1 cellular context compared by ENCODE assay signal in the genomic region with DNA sequence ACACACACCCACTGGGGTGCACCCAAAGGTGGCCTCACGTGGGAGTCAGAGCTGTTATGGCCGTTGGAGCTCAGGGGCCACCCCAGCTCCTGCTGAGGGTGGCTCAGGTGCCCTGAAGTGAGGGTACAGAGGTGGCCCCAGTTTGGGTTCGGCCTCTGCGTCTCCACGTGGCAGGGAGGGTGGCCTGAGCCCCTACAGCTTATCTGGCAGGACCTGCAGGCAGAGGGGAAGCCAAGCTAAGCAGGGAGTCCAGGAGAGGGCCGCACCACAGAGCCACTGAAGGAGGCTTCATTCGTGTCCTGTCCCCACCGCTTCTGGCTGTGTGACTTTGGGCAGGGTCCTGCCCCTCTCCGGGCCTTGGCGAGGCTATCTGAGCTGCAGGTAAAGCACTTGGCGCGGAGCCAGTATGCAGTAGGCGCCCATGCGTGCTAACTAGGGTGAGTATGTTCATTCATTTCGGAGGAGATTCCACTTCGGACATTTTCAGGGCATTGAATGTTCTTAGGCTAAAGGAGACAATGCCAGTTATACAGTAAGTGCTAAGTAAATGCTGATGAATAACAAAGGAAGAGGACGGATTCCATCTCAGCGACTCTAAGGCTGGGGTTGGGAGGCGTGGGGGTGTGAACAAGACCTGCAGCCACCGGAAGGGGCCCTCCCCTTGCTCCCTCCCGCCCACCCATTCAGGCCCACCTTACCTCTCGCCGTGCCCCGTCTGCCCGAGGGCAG.
A peak's percentile ranks its signal among the peaks of the same experiment; 100 is the strongest.
TF ChIP-seq lines count a peak whose summit lies in the region.

No MANE protein-coding gene starts in this region.

TF ChIP-seq in H1, 55 proteins besides CTCF, POLR2A, EP300 and RAD21:
- TF ChIP-seq POLR2AphosphoS5 (IDR thresholded peaks at IDR 0.05; ENCODE audit: low read depth, low read length) (no peak), KDM1A (IDR thresholded peaks at IDR 0.05; ENCODE audit: borderline replicate concordance, low read length) (peak; percentile 81; the same call in 1 of the 2 replicates), TAF1 (IDR thresholded peaks at IDR 0.05; ENCODE audit: low read depth, low read length) (no peak), HDAC2 (IDR thresholded peaks at IDR 0.05; ENCODE audit: borderline replicate concordance in 1 of 2, low read depth in 2 of 2, low read length in 2 of 2) (no peak)
